15 cellular contexts compared by ENCODE assay signal in genomic region chr18:79558196-79559120, GRCh38.
"Had no signal": no experiment of that assay in that cellular context is flagged by ENCODE, and none has a peak within 500 bp of the region (broad histone marks: within the 10 kb centered on the region; RNA-seq: fewer than 3 reads in every experiment).

No MANE protein-coding gene starts in this region.

- H3K27ac ChIP-seq: coronary artery, epithelial cell of prostate, parathyroid adenoma had no signal

- FAIRE-seq: small intestine had no signal

- H3K9ac ChIP-seq: parathyroid adenoma had no signal

- H3K4me1 Mint-ChIP-seq: memory B cell had no signal

- H3K9me3 Mint-ChIP-seq: activated T-helper 1 cell treated with anti-CD3 and anti-CD28 coated beads, Interleukin-12 subunit alpha, Interleukin-12 subunit beta, Interleukin-2, Interleukin-4 antibody, amounts not matched to agents 30 ng/mL and 10 ng/mL and 1 ng/mL, durations not matched to agents 14 hours and 24 hours and 36 hours had no signal

- H3K4me3 ChIP-seq: coronary artery had no signal

- H3K79me2 ChIP-seq: parathyroid adenoma had no signal

- H3K27ac Mint-ChIP-seq: activated T-helper 1 cell treated with anti-CD3 and anti-CD28 coated beads, Interleukin-12 subunit alpha, Interleukin-12 subunit beta, Interleukin-2, Interleukin-4 antibody, amounts not matched to agents 30 ng/mL and 10 ng/mL and 1 ng/mL, durations not matched to agents 14 hours and 24 hours and 36 hours; memory B cell had no signal

- ATAC-seq: left colon had no signal

- H3K4me1 ChIP-seq: parathyroid adenoma had no signal

- H3K4me3 Mint-ChIP-seq: activated T-helper 1 cell treated with anti-CD3 and anti-CD28 coated beads, Interleukin-12 subunit alpha, Interleukin-12 subunit beta, Interleukin-2, Interleukin-4 antibody, amounts not matched to agents 30 ng/mL and 10 ng/mL and 1 ng/mL, durations not matched to agents 14 hours and 24 hours and 36 hours; memory B cell had no signal

- H3K36me3 Mint-ChIP-seq: memory B cell had no signal

- DNase-seq: activated CD4-positive, alpha-beta T cell treated with anti-CD3 and anti-CD28 coated beads, Interleukin-2, amount 50 U/mL, for 4 hours; activated CD4-positive, CD25-positive, alpha-beta regulatory T cell treated with anti-CD3 and anti-CD28 coated beads, Interleukin-2, amount 50 U/mL, for 72 hours; activated naive CD4-positive, alpha-beta T cell treated with Interleukin-2 at 50 U/mL for 16 hours; effector memory CD4-positive, alpha-beta T cell; hippocampal formation; left colon; small intestine; SW 1271; T-helper 9 cell; trophoblast cell had no signal
